Comparison of ENCODE assay signal across 23 cellular contexts in genomic region chr12:94594443-94594825, GRCh38. TPM values are rescaled to one million over a fixed set of nuclear protein-coding genes. Genes with fewer than 3 reads are reported as not detected.
DNase-seq lines count a peak whose midpoint lies in the region; ATAC-seq, FAIRE-seq and TF ChIP-seq lines count a peak whose summit lies in the region.
"Had no signal": no experiment of that assay in that cellular context is flagged by ENCODE, and none has a peak within 500 bp of the region (broad histone marks: within the 10 kb centered on the region; RNA-seq: fewer than 3 reads in every experiment).

No MANE protein-coding gene starts in this region.

- intact Hi-C loops in Calu3 (cut with micrococcal nuclease; ENCODE audit: unreplicated experiment) = loop anchor here (5.0 kb wide), 1 partner anchor 42 kb away; no protein-coding TSS in a partner anchor
- intact Hi-C loops in endothelial cell of umbilical vein (cut with micrococcal nuclease) = loop anchor here (5.0 kb wide), 1 partner anchor 168 kb away; no protein-coding TSS in a partner anchor
- intact Hi-C loops in gastrocnemius medialis (cut with DNase I; ENCODE audit: low total_unique reads) = no loop called here

- peaks cover 54% of the 10 kb centered on the region for H3K4me1 ChIP-seq in endothelial cell of umbilical vein (ENCODE audit: control insufficient read depth, extremely low read depth, insufficient read depth, low read length)
- peaks cover 50 to 67% of the 10 kb centered on the region in 2 donors for H3K4me1 ChIP-seq in gastrocnemius medialis

- no peak for TF ChIP-seq POLR2A in endothelial cell of umbilical vein (IDR thresholded peaks at IDR 0.05; ENCODE audit: low read depth, low read length)
- TF ChIP-seq POLR2A in gastrocnemius medialis (IDR thresholded peaks at IDR 0.05) = no peak

- H3K79me2 ChIP-seq in endothelial cell of umbilical vein (ENCODE audit: control insufficient read depth, insufficient read depth, low read length) = peaks cover 20% of the 10 kb centered on the region

- no peaks in the 10 kb centered on the region for H3K36me3 ChIP-seq in endothelial cell of umbilical vein (ENCODE audit: control insufficient read depth in 2 of 2, extremely low read depth in 1 of 2, insufficient read depth in 2 of 2, low read length in 2 of 2)
- H3K36me3 ChIP-seq in gastrocnemius medialis = no peaks in the 10 kb centered on the region
- H3K36me3 ChIP-seq: ovary had no signal

- H3K27me3 ChIP-seq in endothelial cell of umbilical vein (ENCODE audit: control insufficient read depth in 2 of 2, insufficient read depth in 2 of 2, low read length in 2 of 2) (no peaks in the 10 kb centered on the region), gastrocnemius medialis (no peaks in the 10 kb centered on the region)
- H3K27me3 ChIP-seq: ovary had no signal

- H3K27me3 Mint-ChIP-seq in Calu3 (ENCODE audit: unreplicated experiment) = no peaks in the 10 kb centered on the region

- H3K4me2 ChIP-seq in endothelial cell of umbilical vein (ENCODE audit: insufficient read depth, low read length) = no peak overlapping the region

- CTCF ChIA-PET in Calu3 (lab: Charles Lee) (interaction anchor here (0.8 to 1.1 kb wide), 2 partner anchors 8 to 23 kb away, joined by 3 to 4 read pairs; no protein-coding TSS in a partner anchor), endothelial cell of umbilical vein (lab: Charles Lee) (interaction anchor here (1.4 to 1.5 kb wide), 2 partner anchors 10 to 29 kb away, joined by 4 to 8 read pairs; no protein-coding TSS in a partner anchor)

- H3K9ac ChIP-seq in endothelial cell of umbilical vein (replicated peaks; ENCODE audit: extremely low read depth, insufficient read depth, low read length) = no peak overlapping the region
- H3K9ac ChIP-seq: GM23248 had no signal

- no peaks in the 10 kb centered on the region for H3K9me1 ChIP-seq in endothelial cell of umbilical vein (replicated peaks; ENCODE audit: control insufficient read depth, extremely low read depth, insufficient read depth, low read length)

- in situ Hi-C loops in gastrocnemius medialis (cut with MboI; ENCODE audit: low sequenced_read_pairs in 4 of 4) = no loop called here

- POLR2A ChIA-PET in endothelial cell of umbilical vein (lab: Charles Lee) = interaction anchor here (0.6 kb wide), 1 partner anchor 631 kb away, joined by 3 read pairs; no protein-coding TSS in a partner anchor

- DNase-seq in Calu3 (no peak), endothelial cell of umbilical vein (ENCODE audit: low read depth, low spot score) (peak; percentile 24), gastrocnemius medialis (no peak), DMS79 (lab: John Stamatoyannopoulos, UW) (no peak)
- DNase-seq in activated naive CD4-positive, alpha-beta T cell treated with anti-CD3 and anti-CD28 coated beads, Interleukin-2, amount 50 U/mL, for 72 hours (ENCODE audit: low spot score in 2 of 2) = no peak
- DNase-seq: activated CD4-positive, alpha-beta T cell treated with anti-CD3 and anti-CD28 coated beads, Interleukin-2, amount 50 U/mL, for 1 hour; activated naive CD4-positive, alpha-beta T cell treated with anti-CD3 and anti-CD28 coated beads, Interleukin-2, amount 10 ng/mL, durations not matched to agents 7 days and 5 days; CD4-positive, CD25-positive, alpha-beta regulatory T cell; GM23248; left colon; naive thymus-derived CD8-positive, alpha-beta T cell; NCI-H69; ovary; retina; stimulated activated CD4-positive, alpha-beta T cell treated with anti-CD3 and anti-CD28 coated beads, Interleukin-2, amount 100 ng/mL, for 48 hours had no signal

- BruUV-seq in Calu3 (replicated peaks; lab: Mats Ljungman, UMichigan) (no TSS peak), endothelial cell of umbilical vein (replicated peaks; lab: Mats Ljungman, UMichigan) (no TSS peak)

- no peak overlapping the region for H2AFZ ChIP-seq in endothelial cell of umbilical vein (ENCODE audit: low read depth, low read length)
- H2AFZ ChIP-seq: GM23248 had no signal

- H3K9me3 ChIP-seq in endothelial cell of umbilical vein (replicated peaks; ENCODE audit: control insufficient read depth, insufficient read depth, low read length) = no peaks in the 10 kb centered on the region
- no peaks in the 10 kb centered on the region for H3K9me3 ChIP-seq in gastrocnemius medialis
- H3K9me3 ChIP-seq: ovary had no signal

- H3K4me1 Mint-ChIP-seq in Calu3 (ENCODE audit: low read depth, unreplicated experiment) = peaks cover 26% of the 10 kb centered on the region
- H3K4me1 Mint-ChIP-seq: activated naive CD4-positive, alpha-beta T cell treated with anti-CD3 and anti-CD28 coated beads, Interleukin-2, amount 10 ng/mL, durations not matched to agents 7 days and 5 days; CD4-positive, CD25-positive, alpha-beta regulatory T cell; stimulated activated effector memory CD8-positive, alpha-beta T cell treated with anti-CD3 and anti-CD28 coated beads, Interleukin-12 subunit alpha, Interleukin-12 subunit beta, amount 100 ng/mL, for 72 hours had no signal

- H3K27ac ChIP-seq in endothelial cell of umbilical vein (ENCODE audit: insufficient read depth, low read depth, low read length) (peak overlapping the region; percentile 0), gastrocnemius medialis (peak overlapping the region; percentile 52 to 72 (median 60))
- H3K27ac ChIP-seq: GM23248, RWPE1 had no signal

- FAIRE-seq in endothelial cell of umbilical vein (lab: Jason Lieb, UNC) = no peak
- FAIRE-seq: G401.6 had no signal

- dilution Hi-C loops in endothelial cell of umbilical vein (cut with MboI; ENCODE audit: extremely low pct_ligation_motif_present, low sequenced_read_pairs) = no loop called here

- H3K36me3 Mint-ChIP-seq in Calu3 (ENCODE audit: insufficient read depth, unreplicated experiment) = no peaks in the 10 kb centered on the region
- no peaks in the 10 kb centered on the region for H3K36me3 Mint-ChIP-seq in activated naive CD4-positive, alpha-beta T cell treated with anti-CD3 and anti-CD28 coated beads, Interleukin-2, amount 50 U/mL, for 72 hours
- H3K36me3 Mint-ChIP-seq: activated naive CD4-positive, alpha-beta T cell treated with anti-CD3 and anti-CD28 coated beads, Interleukin-2, amount 10 ng/mL, durations not matched to agents 7 days and 5 days; CD4-positive, CD25-positive, alpha-beta regulatory T cell; mesothelial cell of epicardium; naive thymus-derived CD8-positive, alpha-beta T cell; stimulated activated effector memory CD8-positive, alpha-beta T cell treated with anti-CD3 and anti-CD28 coated beads, Interleukin-12 subunit alpha, Interleukin-12 subunit beta, amount 100 ng/mL, for 72 hours; WTC11 had no signal

- TF ChIP-seq CTCF in Calu3 (IDR thresholded peaks at IDR 0.05; ENCODE audit: unreplicated experiment) (no peak), endothelial cell of umbilical vein (IDR thresholded peaks at IDR 0.05; ENCODE audit: extremely low read depth in 1 of 2, insufficient read depth in 1 of 2, low read depth in 1 of 2, low read length in 2 of 2) (no peak), gastrocnemius medialis (IDR thresholded peaks at IDR 0.05 in 4 of 5, conservative IDR thresholded peaks at IDR 0.05 in 1 of 5) (no peak)

- no peaks in the 10 kb centered on the region for H4K20me1 ChIP-seq in endothelial cell of umbilical vein (replicated peaks; ENCODE audit: control insufficient read depth, extremely low read depth, insufficient read depth, low read length)

- no peaks in the 10 kb centered on the region for H3K9me3 Mint-ChIP-seq in Calu3 (ENCODE audit: low read depth, unreplicated experiment)
- no peaks in the 10 kb centered on the region for H3K9me3 Mint-ChIP-seq in activated naive CD4-positive, alpha-beta T cell treated with anti-CD3 and anti-CD28 coated beads, Interleukin-2, amount 50 U/mL, for 72 hours
- H3K9me3 Mint-ChIP-seq: activated naive CD4-positive, alpha-beta T cell treated with anti-CD3 and anti-CD28 coated beads, Interleukin-2, amount 10 ng/mL, durations not matched to agents 7 days and 5 days; activated T-helper 1 cell treated with anti-CD3 and anti-CD28 coated beads, Interleukin-12 subunit alpha, Interleukin-12 subunit beta, Interleukin-2, Interleukin-4 antibody, amounts not matched to agents 30 ng/mL and 10 ng/mL and 1 ng/mL, durations not matched to agents 14 hours and 24 hours and 36 hours; CD4-positive, CD25-positive, alpha-beta regulatory T cell; mesothelial cell of epicardium; naive thymus-derived CD8-positive, alpha-beta T cell; stimulated activated effector memory CD8-positive, alpha-beta T cell treated with anti-CD3 and anti-CD28 coated beads, Interleukin-12 subunit alpha, Interleukin-12 subunit beta, amount 100 ng/mL, for 72 hours; WTC11 had no signal

- H3K4me3 ChIP-seq in endothelial cell of umbilical vein (replicated peaks in 1 of 3; ENCODE audit: insufficient read depth in 1 of 3, low read depth in 1 of 3, low read length in 3 of 3) (no peak overlapping the region), gastrocnemius medialis (no peak overlapping the region)
- H3K4me3 ChIP-seq: GM23248, ovary had no signal

- peak overlapping the region; percentile 7 for H3K27ac Mint-ChIP-seq in Calu3 (ENCODE audit: unreplicated experiment)
- no peak overlapping the region for H3K27ac Mint-ChIP-seq in activated naive CD4-positive, alpha-beta T cell treated with anti-CD3 and anti-CD28 coated beads, Interleukin-2, amount 50 U/mL, for 72 hours
- H3K27ac Mint-ChIP-seq: activated naive CD4-positive, alpha-beta T cell treated with anti-CD3 and anti-CD28 coated beads, Interleukin-2, amount 10 ng/mL, durations not matched to agents 7 days and 5 days; activated T-helper 1 cell treated with anti-CD3 and anti-CD28 coated beads, Interleukin-12 subunit alpha, Interleukin-12 subunit beta, Interleukin-2, Interleukin-4 antibody, amounts not matched to agents 30 ng/mL and 10 ng/mL and 1 ng/mL, durations not matched to agents 14 hours and 24 hours and 36 hours; CD4-positive, CD25-positive, alpha-beta regulatory T cell; mesothelial cell of epicardium; naive thymus-derived CD8-positive, alpha-beta T cell; stimulated activated effector memory CD8-positive, alpha-beta T cell treated with anti-CD3 and anti-CD28 coated beads, Interleukin-12 subunit alpha, Interleukin-12 subunit beta, amount 100 ng/mL, for 72 hours; WTC11 had no signal

- peak; percentile 14 for ATAC-seq in HG03378 (IDR thresholded peaks at IDR 0.05; ENCODE audit: unreplicated experiment)
- ATAC-seq in gastrocnemius medialis = no peak
- ATAC-seq in activated naive CD4-positive, alpha-beta T cell treated with anti-CD3 and anti-CD28 coated beads, Interleukin-2, amount 50 U/mL, for 72 hours = no peak
- no peak for ATAC-seq in GM19035 (IDR thresholded peaks at IDR 0.05; ENCODE audit: unreplicated experiment)
- ATAC-seq: left colon; naive thymus-derived CD8-positive, alpha-beta T cell; stimulated activated effector memory CD8-positive, alpha-beta T cell treated with anti-CD3 and anti-CD28 coated beads, Interleukin-12 subunit alpha, Interleukin-12 subunit beta, amount 100 ng/mL, for 72 hours; WTC11 had no signal

- no peak overlapping the region for H3K4me3 Mint-ChIP-seq in Calu3 (ENCODE audit: low read depth, unreplicated experiment)
- H3K4me3 Mint-ChIP-seq: activated naive CD4-positive, alpha-beta T cell treated with anti-CD3 and anti-CD28 coated beads, Interleukin-2, amount 10 ng/mL, durations not matched to agents 7 days and 5 days; activated T-helper 1 cell treated with anti-CD3 and anti-CD28 coated beads, Interleukin-12 subunit alpha, Interleukin-12 subunit beta, Interleukin-2, Interleukin-4 antibody, amounts not matched to agents 30 ng/mL and 10 ng/mL and 1 ng/mL, durations not matched to agents 14 hours and 24 hours and 36 hours; CD4-positive, CD25-positive, alpha-beta regulatory T cell; mesothelial cell of epicardium; naive thymus-derived CD8-positive, alpha-beta T cell; stimulated activated effector memory CD8-positive, alpha-beta T cell treated with anti-CD3 and anti-CD28 coated beads, Interleukin-12 subunit alpha, Interleukin-12 subunit beta, amount 100 ng/mL, for 72 hours; WTC11 had no signal

RNA-seq across cellular contexts. Expression of gene TMCC3, which starts 55.9 kb away (rescaled TPM):
- total RNA-seq in Calu3 (2022) (4.0 and 6.8 TPM in 2 replicates), endothelial cell of umbilical vein (30.4 and 45.7 TPM in 2 replicates), gastrocnemius medialis (10 to 100 TPM; 17.2 to 51.6 (median 39.5) TPM)
- 9.1 and 13.5 TPM in 2 replicates for polyA plus RNA-seq in endothelial cell of umbilical vein
- polyA plus RNA-seq in endothelial cell of umbilical vein (2011; cell fraction: cytosol; rRNA removed) = 13.1 and 13.2 TPM in 2 replicates
- polyA plus RNA-seq in endothelial cell of umbilical vein (2011; cell fraction: nucleus; rRNA removed) = 14.3 and 15.6 TPM in 2 replicates
- 14.4 and 16.0 TPM in 2 replicates for polyA plus RNA-seq in endothelial cell of umbilical vein (2012)
- polyA minus RNA-seq in endothelial cell of umbilical vein = 24.6 and 29.7 TPM in 2 replicates
- polyA minus RNA-seq in endothelial cell of umbilical vein (2011; cell fraction: cytosol; rRNA and poly(A)+ RNA removed) = not detected
- polyA minus RNA-seq in endothelial cell of umbilical vein (2011; cell fraction: nucleus; rRNA and poly(A)+ RNA removed) = 20.1 and 21.7 TPM in 2 replicates
- total RNA-seq in activated naive CD4-positive, alpha-beta T cell treated with anti-CD3 and anti-CD28 coated beads, Interleukin-2, amount 50 U/mL, for 72 hours = not detected
